Comparison of ENCODE assay signal across 19 cellular contexts in genomic region chr16:58094026-58094425, GRCh38. TPM values are rescaled to one million over a fixed set of nuclear protein-coding genes. Genes with fewer than 3 reads are reported as not detected.
A peak's percentile ranks its signal among the peaks of the same experiment; 100 is the strongest.
DNase-seq lines count a peak whose midpoint lies in the region; ATAC-seq, FAIRE-seq and TF ChIP-seq lines count a peak whose summit lies in the region.
"Had no signal": no experiment of that assay in that cellular context is flagged by ENCODE, and none has a peak within 500 bp of the region (broad histone marks: within the 10 kb centered on the region; RNA-seq: fewer than 3 reads in every experiment).

No MANE protein-coding gene starts in this region.

- H3K4me3 ChIP-seq in kidney (ENCODE audit: low read length in 2 of 2), result no peak overlapping the region
- H3K4me3 ChIP-seq: GM23338 had no signal

- no peaks in the 10 kb centered on the region for H3K27me3 Mint-ChIP-seq in neural crest cell (ENCODE audit: low read depth)
- H3K27me3 Mint-ChIP-seq in stimulated activated memory B cell treated with anti-CD40 and anti-IgM and Interleukin-4, amounts not matched to agents 10 μg/mL and 1 μg/mL and 100 μg/mL, for 72 hours, result peaks cover 45% of the 10 kb centered on the region

- ATAC-seq in stimulated activated memory B cell treated with anti-CD40 and anti-IgM and Interleukin-4, amounts not matched to agents 10 μg/mL and 1 μg/mL and 100 μg/mL, for 72 hours, result no peak
- ATAC-seq in GM21526 (IDR thresholded peaks at IDR 0.05; ENCODE audit: low FRiP score, unreplicated experiment), result no peak
- ATAC-seq: CD8-positive, alpha-beta T cell; GM23338; HCT116 had no signal

- H3K4me1 Mint-ChIP-seq in neural crest cell, result peaks cover 44% of the 10 kb centered on the region
- no peaks in the 10 kb centered on the region for H3K4me1 Mint-ChIP-seq in stimulated activated memory B cell treated with anti-CD40 and anti-IgM and Interleukin-4, amounts not matched to agents 10 μg/mL and 1 μg/mL and 100 μg/mL, for 72 hours

- H3K9ac ChIP-seq in kidney (ENCODE audit: low read length in 2 of 2), result no peak overlapping the region

- H3K36me3 ChIP-seq in kidney (ENCODE audit: control insufficient read depth in 1 of 2, insufficient read depth in 2 of 2, low read length in 2 of 2), result no peaks in the 10 kb centered on the region

- H3K4me3 Mint-ChIP-seq in neural crest cell, result no peak overlapping the region
- H3K4me3 Mint-ChIP-seq in stimulated activated memory B cell treated with anti-CD40 and anti-IgM and Interleukin-4, amounts not matched to agents 10 μg/mL and 1 μg/mL and 100 μg/mL, for 72 hours, result no peak overlapping the region
- H3K4me3 Mint-ChIP-seq: CD8-positive, alpha-beta T cell; GM23338; H9 had no signal

- TF ChIP-seq CTCF in kidney (IDR thresholded peaks at IDR 0.05; ENCODE audit: borderline replicate concordance, extremely low read depth, insufficient read depth) (no peak), neural crest cell (conservative IDR thresholded peaks at IDR 0.05) (no peak)

- no peaks in the 10 kb centered on the region for H3K9me3 ChIP-seq in kidney (ENCODE audit: control insufficient read depth in 1 of 2, low read length in 2 of 2)

- intact Hi-C loops in kidney (cut with DNase I), result no loop called here
- intact Hi-C loops in posterior vena cava (cut with DNase I), result no loop called here

- peak overlapping the region; percentile 62 for H3K27ac Mint-ChIP-seq in neural crest cell (ENCODE audit: unreplicated experiment)
- no peak overlapping the region for H3K27ac Mint-ChIP-seq in stimulated activated memory B cell treated with anti-CD40 and anti-IgM and Interleukin-4, amounts not matched to agents 10 μg/mL and 1 μg/mL and 100 μg/mL, for 72 hours
- H3K27ac Mint-ChIP-seq: CD4-positive, CD25-positive, alpha-beta regulatory T cell; CD8-positive, alpha-beta T cell; GM23338; H9 had no signal

- no peak for DNase-seq in HTR-8/SVneo (ENCODE audit: insufficient read length, low spot score)
- peak; percentile 42 for DNase-seq in kidney
- no peak for DNase-seq in neural crest cell (ENCODE audit: low read depth, low spot score)
- DNase-seq in posterior vena cava (ENCODE audit: low spot score), result peak; percentile 55
- no peak for DNase-seq in 8988T
- DNase-seq: C1 segment of cervical spinal cord; Caco-2; CD4-positive, CD25-positive, alpha-beta regulatory T cell; CD8-positive, alpha-beta T cell; DMS153; DND-41; H9 had no signal

- H3K9me3 Mint-ChIP-seq in neural crest cell, result no peaks in the 10 kb centered on the region
- no peaks in the 10 kb centered on the region for H3K9me3 Mint-ChIP-seq in stimulated activated memory B cell treated with anti-CD40 and anti-IgM and Interleukin-4, amounts not matched to agents 10 μg/mL and 1 μg/mL and 100 μg/mL, for 72 hours
- H3K9me3 Mint-ChIP-seq: CD4-positive, CD25-positive, alpha-beta regulatory T cell; CD8-positive, alpha-beta T cell; GM23338; H9 had no signal

- no peaks in the 10 kb centered on the region for H3K36me3 Mint-ChIP-seq in neural crest cell (ENCODE audit: low read depth)
- H3K36me3 Mint-ChIP-seq in stimulated activated memory B cell treated with anti-CD40 and anti-IgM and Interleukin-4, amounts not matched to agents 10 μg/mL and 1 μg/mL and 100 μg/mL, for 72 hours, result no peaks in the 10 kb centered on the region
- H3K36me3 Mint-ChIP-seq: CD4-positive, CD25-positive, alpha-beta regulatory T cell; CD8-positive, alpha-beta T cell had no signal

- FAIRE-seq in HTR-8/SVneo (lab: Jason Lieb, UNC) (peak; percentile 31), kidney (lab: Jason Lieb, UNC) (no peak)
- FAIRE-seq: G401.6, GM12892, GM19239 had no signal

- H3K4me1 ChIP-seq in kidney (ENCODE audit: control insufficient read depth in 1 of 2, insufficient read depth in 1 of 2, low read depth in 1 of 2, low read length in 2 of 2), result no peaks in the 10 kb centered on the region
- H3K4me1 ChIP-seq: Caco-2 had no signal

- H3K27ac ChIP-seq in kidney (ENCODE audit: low read depth in 2 of 2, low read length in 2 of 2), result no peak overlapping the region

RNA-seq across cellular contexts. Expression of gene CFAP20, which starts 35.2 kb away (rescaled TPM):
- total RNA-seq in kidney, result 22.3 TPM
- polyA plus RNA-seq in kidney (ENCODE audit: insufficient read depth, low read depth, low replicate concordance), result 33.3 TPM
- total RNA-seq in neural crest cell, result 72.1 and 73.1 TPM in 2 replicates
- total RNA-seq in posterior vena cava, result 10 to 100 TPM; 14.5 to 15.3 TPM

Comparison
In these comparisons a context has a peak if more than half of its experiments do, and no peak if none do; other contexts are left out.
1. DNase-seq: peak in kidney (single experiment) and posterior vena cava (single experiment); none in HTR-8/SVneo (single experiment), neural crest cell (single experiment) and 8988T (single experiment).